14 cellular contexts compared by ENCODE assay signal in the genomic region with DNA sequence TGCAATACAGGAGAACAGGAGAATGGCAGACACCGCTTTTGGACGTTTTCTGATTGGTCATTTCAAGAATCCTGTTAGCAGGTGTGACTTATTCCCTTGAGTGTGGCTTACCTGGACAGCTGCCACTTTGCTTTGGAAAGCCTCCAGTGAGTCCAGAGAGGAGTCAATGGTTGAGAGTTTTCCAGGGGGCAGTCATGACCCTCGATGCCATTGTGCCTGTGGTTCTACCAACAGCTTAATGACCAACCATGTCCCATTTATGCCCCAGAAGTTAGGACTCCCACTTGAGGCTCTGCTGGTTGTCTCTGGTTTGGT. TPM values are rescaled to one million over a fixed set of nuclear protein-coding genes. Genes with fewer than 3 reads are reported as not detected.
"Had no signal": no experiment of that assay in that cellular context is flagged by ENCODE, and none has a peak within 500 bp of the region (broad histone marks: within the 10 kb centered on the region; RNA-seq: fewer than 3 reads in every experiment).

No MANE protein-coding gene starts in this region.

- H3K4me1 ChIP-seq: prostate gland had no signal

- H3K9me3 ChIP-seq: prostate gland, upper lobe of left lung had no signal

- H3K27me3 ChIP-seq: upper lobe of left lung had no signal

- H3K4me3 ChIP-seq: dorsolateral prefrontal cortex, prostate gland, upper lobe of left lung had no signal

- H3K27ac ChIP-seq: dorsolateral prefrontal cortex, upper lobe of left lung had no signal

- H3K36me3 ChIP-seq: prostate gland, upper lobe of left lung had no signal

- DNase-seq: activated CD4-positive, alpha-beta T cell treated with anti-CD3 and anti-CD28 coated beads, Interleukin-2, amount 10 ng/mL, durations not matched to agents 7 days and 5 days; activated naive CD8-positive, alpha-beta T cell treated with anti-CD3 and anti-CD28 coated beads, Interleukin-2, amount 10 ng/mL, durations not matched to agents 7 days and 5 days; dorsolateral prefrontal cortex; endodermal cell; erythroblast; mesenchymal stem cell; natural killer cell; right cardiac atrium; stimulated activated CD4-positive, alpha-beta T cell treated with anti-CD3 and anti-CD28 coated beads, Interleukin-4, amount 100 ng/mL, for 4 hours; stimulated activated CD8-positive, alpha-beta memory T cell treated with anti-CD3 and anti-CD28 coated beads, Interleukin-4, amount 100 ng/mL, for 48 hours; stimulated activated naive CD4-positive, alpha-beta T cell treated with Interleukin-2 at 50 U/mL for 16 hours; T-helper 2 cell; upper lobe of left lung had no signal

RNA-seq across cellular contexts. Expression of gene IGFBP5, which starts 49.8 kb away (rescaled TPM):
- total RNA-seq: activated CD4-positive, alpha-beta T cell treated with anti-CD3 and anti-CD28 coated beads, Interleukin-2, amount 10 ng/mL, durations not matched to agents 7 days and 5 days; natural killer cell had no signal
